In the genomic region with DNA sequence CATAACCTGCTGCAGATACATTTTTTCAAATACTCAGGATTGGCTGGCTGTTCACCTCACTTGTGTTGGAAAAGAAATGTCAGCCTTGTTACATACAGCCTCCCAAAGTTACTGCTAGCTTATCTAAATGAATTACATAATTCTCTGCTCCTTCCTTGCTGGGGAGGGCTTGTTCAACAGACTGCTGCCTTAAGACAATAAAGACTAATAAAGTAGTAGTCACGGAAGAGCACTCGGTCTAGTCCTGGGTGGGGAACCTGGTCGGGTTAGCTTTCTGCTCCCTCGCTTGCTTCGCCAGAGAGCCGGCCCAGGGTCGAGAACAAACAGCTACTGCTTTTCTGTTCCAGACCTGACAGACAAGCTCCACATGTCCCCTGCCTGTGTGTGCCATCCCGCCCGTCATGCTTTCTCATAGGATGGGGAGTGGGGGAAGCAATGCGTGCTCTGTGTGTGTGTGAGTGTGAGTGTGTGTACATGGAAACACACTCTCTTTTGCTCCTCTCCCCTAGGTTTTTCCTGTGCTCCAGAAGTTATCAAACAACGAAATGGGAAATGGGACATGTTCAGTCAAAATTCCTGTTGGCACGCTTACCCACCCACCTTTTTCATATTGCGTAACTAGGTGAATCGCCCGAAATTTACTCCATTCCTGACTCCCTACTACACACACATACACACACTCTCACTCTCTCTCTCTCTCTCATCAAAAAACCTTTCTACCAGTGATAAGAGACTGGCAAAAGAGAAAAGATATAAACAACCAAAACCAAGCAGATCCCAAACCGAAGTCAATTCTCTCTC, we compare ENCODE assay signal across 1 cellular context.
TF ChIP-seq lines count a peak whose summit lies in the region.

No MANE protein-coding gene starts in this region.

TF ChIP-seq in IMR-90, 13 proteins besides CTCF, POLR2A, EP300 and RAD21:
- TF ChIP-seq MAZ (IDR thresholded peaks at IDR 0.05; ENCODE audit: borderline replicate concordance, low read depth, low read length) (no peak), CEBPB (IDR thresholded peaks at IDR 0.05; ENCODE audit: low read depth, low read length) (peak; percentile 78)
TF ChIP-seq in IMR-90: peak in this region for 1.
